ENCODE assay signal across 1 cellular context in genomic region chr4:127917151-127917550, GRCh38.
TF ChIP-seq lines count a peak whose summit lies in the region.

No MANE protein-coding gene starts in this region.

TF ChIP-seq in K562, 482 proteins besides CTCF, POLR2A, EP300 and RAD21:
- no peak for TF ChIP-seq RREB1 (CRISPR knock-in tag; IDR thresholded peaks at IDR 0.05)
- no peak for TF ChIP-seq USF1 (CRISPR knock-in tag; IDR thresholded peaks at IDR 0.05)
- no peak for TF ChIP-seq ZNF143 (CRISPR knock-in tag; IDR thresholded peaks at IDR 0.05)
- no peak for TF ChIP-seq SMARCC2 (IDR thresholded peaks at IDR 0.05; ENCODE audit: low read depth)
- no peak for TF ChIP-seq RBM39 (optimal IDR thresholded peaks at IDR 0.05; ENCODE audit: low read depth, low read length)
- TF ChIP-seq RBM17 (IDR thresholded peaks at IDR 0.05; ENCODE audit: borderline replicate concordance, low read depth, low read length): no peak
- no peak for TF ChIP-seq NFE2 (IDR thresholded peaks at IDR 0.05; ENCODE audit: low read depth)
- no peak for TF ChIP-seq MEF2A (IDR thresholded peaks at IDR 0.05; ENCODE audit: control insufficient read depth, low read depth, low read length)
- no peak for TF ChIP-seq NR2F6 (CRISPR knock-in tag; IDR thresholded peaks at IDR 0.05)
- TF ChIP-seq NELFE (IDR thresholded peaks at IDR 0.05; ENCODE audit: insufficient read depth, insufficient read length): no peak
- TF ChIP-seq RAD51 (IDR thresholded peaks at IDR 0.05; ENCODE audit: borderline replicate concordance, low read depth): no peak
- no peak for TF ChIP-seq HCFC1 (IDR thresholded peaks at IDR 0.05; ENCODE audit: low read depth, low read length)
- TF ChIP-seq ELF2 (CRISPR knock-in tag; IDR thresholded peaks at IDR 0.05): no peak
- TF ChIP-seq HMG20B (CRISPR knock-in tag; IDR thresholded peaks at IDR 0.05): no peak
